Comparison of ENCODE assay signal across 1 cellular context in genomic region chr7:76349313-76349885, GRCh38.
TF ChIP-seq lines count a peak whose summit lies in the region.

No MANE protein-coding gene starts in this region.

TF ChIP-seq in WTC11, 78 proteins besides CTCF, POLR2A, EP300 and RAD21 (continued from another document):
- TF ChIP-seq, protein P1, sequence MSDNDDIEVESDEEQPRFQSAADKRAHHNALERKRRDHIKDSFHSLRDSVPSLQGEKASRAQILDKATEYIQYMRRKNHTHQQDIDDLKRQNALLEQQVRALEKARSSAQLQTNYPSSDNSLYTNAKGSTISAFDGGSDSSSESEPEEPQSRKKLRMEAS (CRISPR knock-in tag; IDR thresholded peaks at IDR 0.05), result no peak
- TF ChIP-seq ZNF416 (CRISPR knock-in tag; IDR thresholded peaks at IDR 0.05), result no peak
- TF ChIP-seq ATF1 (CRISPR knock-in tag; IDR thresholded peaks at IDR 0.05), result no peak
- TF ChIP-seq KAT7 (CRISPR knock-in tag; IDR thresholded peaks at IDR 0.05; ENCODE audit: borderline replicate concordance), result no peak
